ENCODE assay signal across 36 cellular contexts in the genomic region with DNA sequence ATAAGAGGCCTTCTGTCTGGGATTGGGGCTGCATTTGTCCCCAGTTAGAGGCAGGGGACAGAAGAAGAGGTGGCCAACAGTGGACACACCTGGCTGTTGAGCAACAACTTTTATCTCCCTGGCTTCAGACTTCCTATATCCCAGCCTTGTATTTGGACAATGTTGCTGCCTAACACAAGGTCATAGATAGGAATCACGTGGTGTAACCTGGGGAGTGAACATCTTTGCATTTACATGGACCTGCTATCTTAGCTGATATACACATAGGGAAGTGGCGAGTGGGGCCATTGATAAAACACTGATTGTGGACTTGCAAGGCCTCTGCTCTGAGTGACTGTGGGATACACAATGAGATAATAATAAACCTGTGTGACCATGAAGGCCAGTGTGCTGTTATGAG. TPM values are rescaled to one million over a fixed set of nuclear protein-coding genes. Genes with fewer than 3 reads are reported as not detected.
"Had no signal": no experiment of that assay in that cellular context is flagged by ENCODE, and none has a peak within 500 bp of the region (broad histone marks: within the 10 kb centered on the region; RNA-seq: fewer than 3 reads in every experiment).

No MANE protein-coding gene starts in this region.

- H3K27me3 ChIP-seq: adrenal gland, body of pancreas, brain microvascular endothelial cell, breast epithelium had no signal

- H3K36me3 ChIP-seq: adrenal gland, brain microvascular endothelial cell, breast epithelium, WERI-Rb-1 had no signal

- DNase-seq: activated CD4-positive, alpha-beta memory T cell treated with anti-CD3 and anti-CD28 coated beads for 36 hours; activated CD4-positive, alpha-beta T cell treated with anti-CD3 and anti-CD28 coated beads for 1 hour; activated CD4-positive, alpha-beta T cell treated with anti-CD3 and anti-CD28 coated beads for 36 hours; activated CD4-positive, alpha-beta T cell treated with anti-CD3 and anti-CD28 coated beads, Interleukin-2, amount 10 ng/mL, durations not matched to agents 24 days and 14 days; activated CD4-positive, alpha-beta T cell treated with anti-CD3 and anti-CD28 coated beads, Interleukin-2, amount 50 U/mL, for 1 hour; activated CD4-positive, alpha-beta T cell treated with anti-CD3 and anti-CD28 coated beads, Interleukin-2, amount 50 U/mL, for 4 hours; activated CD4-positive, CD25-positive, alpha-beta regulatory T cell; activated CD8-positive, alpha-beta memory T cell treated with anti-CD3 and anti-CD28 coated beads, Interleukin-2, amount 50 U/mL, for 4 hours; activated CD8-positive, alpha-beta T cell treated with anti-CD3 and anti-CD28 coated beads for 36 hours; activated effector memory CD4-positive, alpha-beta T cell treated with anti-CD3 and anti-CD28 coated beads, Interleukin-2, amount 50 U/mL, for 16 hours; activated gamma-delta T cell treated with Interleukin-2 at 50 U/mL for 16 hours; activated naive CD4-positive, alpha-beta T cell; activated naive CD4-positive, alpha-beta T cell treated with anti-CD3 and anti-CD28 coated beads for 36 hours; activated naive CD4-positive, alpha-beta T cell treated with anti-CD3 and anti-CD28 coated beads, Interleukin-2, amount 50 U/mL, for 16 hours; activated naive CD8-positive, alpha-beta T cell treated with anti-CD3 and anti-CD28 coated beads for 36 hours; activated T-cell treated with anti-CD3 and anti-CD28 coated beads for 4 hours; activated T-cell treated with anti-CD3 and anti-CD28 coated beads, Interleukin-2, amount 50 U/mL, for 1 hour; activated T-cell treated with anti-CD3 and anti-CD28 coated beads, Interleukin-2, amount 50 U/mL, for 4 hours; activated T-cell treated with anti-CD3 and anti-CD28 coated beads, Interleukin-2, amount 50 U/mL, for 72 hours; adrenal gland; amniotic stem cell; aorta; body of pancreas; brain microvascular endothelial cell; central memory CD4-positive, alpha-beta T cell; T-helper 1 cell; T-helper 2 cell; T-helper 9 cell; WERI-Rb-1 had no signal

- FAIRE-seq: astrocyte had no signal

- ATAC-seq: activated CD4-positive, alpha-beta T cell treated with anti-CD3 and anti-CD28 coated beads for 36 hours; activated CD4-positive, CD25-positive, alpha-beta regulatory T cell treated with anti-CD3 and anti-CD28 coated beads, Interleukin-2, amount 50 U/mL, for 24 hours; activated CD8-positive, alpha-beta T cell treated with anti-CD3 and anti-CD28 coated beads for 36 hours; activated naive CD4-positive, alpha-beta T cell treated with anti-CD3 and anti-CD28 coated beads, Interleukin-2, amount 50 U/mL, for 72 hours; activated T-cell treated with anti-CD3 and anti-CD28 coated beads, Interleukin-2, amount 50 U/mL, for 4 hours; activated T-cell treated with anti-CD3 and anti-CD28 coated beads, Interleukin-2, amount 50 U/mL, for 72 hours; activated T-helper 17 cell treated with anti-CD3 and anti-CD28 coated beads, Interleukin-2, amount 50 U/mL, for 72 hours; body of pancreas; WTC11 had no signal

- H3K4me3 ChIP-seq: adrenal gland, body of pancreas, breast epithelium had no signal

- H3K4me1 ChIP-seq: adrenal gland, body of pancreas, breast epithelium had no signal

- H3K27ac ChIP-seq: adrenal gland, body of pancreas, brain microvascular endothelial cell, breast epithelium, WERI-Rb-1 had no signal

RNA-seq across cellular contexts. Expression of a gene that starts 26.9 kb away (rescaled TPM):
- total RNA-seq: activated CD8-positive, alpha-beta memory T cell treated with anti-CD3 and anti-CD28 coated beads for 36 hours had no signal
